ENCODE assay signal across 20 cellular contexts in the genomic region with DNA sequence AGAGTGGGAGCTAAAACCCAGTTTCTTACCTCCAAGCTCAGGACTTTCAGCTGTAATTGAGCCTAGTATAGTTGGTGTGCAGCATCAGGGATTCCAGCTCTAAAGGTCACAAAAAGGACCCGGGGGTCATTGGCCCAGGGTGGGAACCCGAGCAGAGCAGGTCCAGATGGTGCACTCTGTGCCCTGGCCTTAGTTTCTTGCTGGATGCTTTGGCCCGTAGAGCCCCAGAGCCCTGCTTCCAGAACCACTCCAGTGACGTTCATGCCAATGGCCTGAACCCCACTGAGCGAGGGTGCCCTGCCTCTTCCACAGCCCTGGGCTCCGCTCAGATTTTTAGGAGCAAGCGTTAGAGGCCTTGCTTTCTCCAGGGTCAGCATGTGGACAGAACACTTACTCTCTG.
"Had no signal": no experiment of that assay in that cellular context is flagged by ENCODE, and none has a peak within 500 bp of the region (broad histone marks: within the 10 kb centered on the region; RNA-seq: fewer than 3 reads in every experiment).

No MANE protein-coding gene starts in this region.

- H3K36me3 ChIP-seq: uterus had no signal

- ATAC-seq: activated CD4-positive, CD25-positive, alpha-beta regulatory T cell treated with anti-CD3 and anti-CD28 coated beads, Interleukin-2, amount 50 U/mL, for 24 hours; activated naive CD4-positive, alpha-beta T cell treated with anti-CD3 and anti-CD28 coated beads, Interleukin-2, amount 50 U/mL, for 72 hours; activated T-helper 17 cell treated with anti-CD3 and anti-CD28 coated beads, Interleukin-2, amount 50 U/mL, for 72 hours had no signal

- H3K9me3 ChIP-seq: sigmoid colon, SK-N-SH, uterus had no signal

- H3K27ac ChIP-seq: hepatocyte had no signal

- H3K9ac ChIP-seq: SK-N-SH had no signal

- H3K4me1 ChIP-seq: uterus had no signal

- H3K27me3 ChIP-seq: hepatocyte, sigmoid colon, uterus had no signal

- DNase-seq: activated CD4-positive, alpha-beta T cell treated with anti-CD3 and anti-CD28 coated beads, Interleukin-2, amount 10 ng/mL, durations not matched to agents 7 days and 5 days; activated CD8-positive, alpha-beta memory T cell treated with anti-CD3 and anti-CD28 coated beads, Interleukin-2, amount 50 U/mL, for 4 hours; activated T-cell treated with anti-CD3 and anti-CD28 coated beads, Interleukin-2, amount 50 U/mL, for 24 hours; effector CD4-positive, alpha-beta T cell; erythroblast; foreskin fibroblast; glutamatergic neuron; nephron progenitor cell; retina; sigmoid colon; SK-N-SH; stimulated activated CD4-positive, alpha-beta T cell treated with anti-CD3 and anti-CD28 coated beads, Interleukin-2, amount 100 ng/mL, for 48 hours; stimulated activated naive CD4-positive, alpha-beta T cell treated with Interleukin-2 at 50 U/mL for 16 hours; T-helper 2 cell; trophoblast cell had no signal

- H3K4me3 ChIP-seq: hepatocyte, sigmoid colon, uterus had no signal
